Comparison of ENCODE assay signal across 1 cellular context in genomic region chr15:31163769-31164572, GRCh38.
TF ChIP-seq lines count a peak whose summit lies in the region.

No MANE protein-coding gene starts in this region.

TF ChIP-seq in GM23338, 12 proteins besides CTCF, POLR2A, EP300 and RAD21 (continued from another document):
- TF ChIP-seq ZNF462 (CRISPR knock-in tag; IDR thresholded peaks at IDR 0.05) (no peak), POLR2AphosphoS5 (IDR thresholded peaks at IDR 0.05; ENCODE audit: low read depth) (no peak), ETS1 (IDR thresholded peaks at IDR 0.05) (no peak), EZH2phosphoT487 (IDR thresholded peaks at IDR 0.05; ENCODE audit: unreplicated experiment) (no peak), STAT1 (IDR thresholded peaks at IDR 0.05; ENCODE audit: unreplicated experiment) (no peak), REST (IDR thresholded peaks at IDR 0.05; ENCODE audit: unreplicated experiment) (no peak), CREB1 (CRISPR knock-in tag; IDR thresholded peaks at IDR 0.05; ENCODE audit: low read depth) (no peak)
